ENCODE assay signal across 13 cellular contexts in the genomic region with DNA sequence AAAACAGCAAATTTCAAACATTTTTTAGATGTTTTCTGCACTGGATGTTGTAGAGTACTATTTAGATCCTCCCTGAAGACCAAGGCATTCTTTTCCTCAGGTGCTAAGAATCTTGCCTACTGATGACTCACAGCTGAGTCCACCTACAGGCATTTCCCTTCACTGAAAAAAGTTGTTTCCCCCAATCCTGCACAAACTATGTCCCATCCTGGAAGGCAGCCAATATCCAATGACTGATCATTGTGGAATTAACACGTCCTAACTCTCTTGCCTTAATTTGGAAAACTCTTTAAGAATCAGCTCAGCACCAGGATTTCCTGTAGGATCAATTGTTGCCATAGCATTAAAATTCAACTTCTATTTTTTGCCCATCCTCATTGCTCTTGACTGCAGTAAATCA.
A peak's percentile ranks its signal among the peaks of the same experiment; 100 is the strongest.
DNase-seq lines count a peak whose midpoint lies in the region; ATAC-seq and TF ChIP-seq lines count a peak whose summit lies in the region.
"Had no signal": no experiment of that assay in that cellular context is flagged by ENCODE, and none has a peak within 500 bp of the region (broad histone marks: within the 10 kb centered on the region; RNA-seq: fewer than 3 reads in every experiment).

No MANE protein-coding gene starts in this region.

- no peak overlapping the region for H3K4me3 Mint-ChIP-seq in Caco-2 (ENCODE audit: unreplicated experiment)
- H3K4me3 Mint-ChIP-seq: immature natural killer cell had no signal

- H3K9me3 ChIP-seq in Caco-2: no peaks in the 10 kb centered on the region; the same call in 1 of the 2 replicates
- H3K9me3 ChIP-seq: ovary had no signal

- H3K36me3 Mint-ChIP-seq in Caco-2 (ENCODE audit: insufficient read depth, unreplicated experiment): no peaks in the 10 kb centered on the region
- H3K36me3 Mint-ChIP-seq: immature natural killer cell had no signal

- CTCF ChIA-PET in Caco-2 (lab: Charles Lee): no interaction called here

- H3K36me3 ChIP-seq in ACC112 (ENCODE audit: insufficient read depth, low read length) (no peaks in the 10 kb centered on the region), Caco-2 (ENCODE audit: control insufficient read depth, insufficient read depth, low read length) (no peaks in the 10 kb centered on the region)
- H3K36me3 ChIP-seq: ovary had no signal

- H3K4me3 ChIP-seq in ACC112 (ENCODE audit: low read depth, low read length) (no peak overlapping the region), astrocyte of the cerebellum (ENCODE audit: low read depth, low read length) (no peak overlapping the region), Caco-2 (ENCODE audit: low read depth, low read length) (no peak overlapping the region)
- H3K4me3 ChIP-seq: ovary had no signal

- peaks cover 29% of the 10 kb centered on the region for H3K4me1 ChIP-seq in ACC112 (ENCODE audit: control insufficient read depth, insufficient read depth, low read length, unreplicated experiment)
- peaks cover 9% of the 10 kb centered on the region for H3K4me1 ChIP-seq in Caco-2

- peaks cover 6% of the 10 kb centered on the region for H3K4me1 Mint-ChIP-seq in Caco-2 (ENCODE audit: low read depth, unreplicated experiment)
- H3K4me1 Mint-ChIP-seq: immature natural killer cell had no signal

- POLR2A ChIA-PET in Caco-2 (lab: Charles Lee): no interaction called here

- no TSS peak for BruUV-seq in Caco-2 (replicated peaks; lab: Mats Ljungman, UMichigan)

- no peaks in the 10 kb centered on the region for H3K9me3 Mint-ChIP-seq in Caco-2 (ENCODE audit: unreplicated experiment)

- no peaks in the 10 kb centered on the region for H3K27me3 ChIP-seq in ACC112 (ENCODE audit: insufficient read depth, low read length)
- no peaks in the 10 kb centered on the region for H3K27me3 ChIP-seq in Caco-2 (replicated peaks; ENCODE audit: control insufficient read depth, insufficient read depth, low read length)
- H3K27me3 ChIP-seq: ovary had no signal

- in situ Hi-C loops in astrocyte of the cerebellum (cut with HindIII; ENCODE audit: low sequenced_read_pairs): no loop called here

- TF ChIP-seq CTCF in astrocyte of the cerebellum (IDR thresholded peaks at IDR 0.05; ENCODE audit: low read depth, low read length, missing control alignments): no peak
- TF ChIP-seq CTCF in Caco-2 (IDR thresholded peaks at IDR 0.05; ENCODE audit: insufficient read depth in 1 of 2, low read depth in 1 of 2, low read length in 1 of 2, severe bottlenecking in 1 of 2, unreplicated experiment in 1 of 2): no peak

- H3K79me2 ChIP-seq in ACC112 (ENCODE audit: control insufficient read depth, insufficient read depth, low read length, unreplicated experiment): no peaks in the 10 kb centered on the region

- no peak overlapping the region for H3K27ac Mint-ChIP-seq in Caco-2 (ENCODE audit: unreplicated experiment)
- H3K27ac Mint-ChIP-seq: immature natural killer cell had no signal

- H2AFZ ChIP-seq in ACC112 (ENCODE audit: low read length, unreplicated experiment): no peak overlapping the region

- peak overlapping the region; percentile 88 for H3K27ac ChIP-seq in ACC112 (ENCODE audit: low read depth, low read length)
- H3K27ac ChIP-seq: C4-2B, ovary had no signal

- H3K27me3 Mint-ChIP-seq in Caco-2 (ENCODE audit: insufficient read depth, unreplicated experiment): no peaks in the 10 kb centered on the region

- peak; percentile 80 for DNase-seq in HPDE6-E6E7 (ENCODE audit: extremely low spot score)
- DNase-seq in astrocyte of the cerebellum (ENCODE audit: low read depth): peak; percentile 95
- peak; percentile 20 for DNase-seq in iPS-NIHi11 (ENCODE audit: low spot score)
- no peak for DNase-seq in Caco-2
- no peak for DNase-seq in NCI-H2081 treated with DMSO at 0.1 percent for 48 hours (lab: John Stamatoyannopoulos, UW)
- DNase-seq: immature natural killer cell, NCI-H526 treated with DMSO at 0.1 percent for 48 hours, ovary, T-helper 1 cell had no signal

- intact Hi-C loops in Caco-2 (cut with micrococcal nuclease; ENCODE audit: unreplicated experiment): no loop called here

- ATAC-seq in HG02884 (IDR thresholded peaks at IDR 0.05; ENCODE audit: unreplicated experiment) (no peak), HG02852 (IDR thresholded peaks at IDR 0.05; ENCODE audit: unreplicated experiment) (no peak)

Comparison
In these comparisons a context has a peak if more than half of its experiments do, and no peak if none do; other contexts are left out.
1. DNase-seq: peak in HPDE6-E6E7 (single experiment), astrocyte of the cerebellum (single experiment) and iPS-NIHi11 (single experiment); none in Caco-2 (0 of 2) and NCI-H2081 treated with DMSO at 0.1 percent for 48 hours (single experiment).